In the genomic region with DNA sequence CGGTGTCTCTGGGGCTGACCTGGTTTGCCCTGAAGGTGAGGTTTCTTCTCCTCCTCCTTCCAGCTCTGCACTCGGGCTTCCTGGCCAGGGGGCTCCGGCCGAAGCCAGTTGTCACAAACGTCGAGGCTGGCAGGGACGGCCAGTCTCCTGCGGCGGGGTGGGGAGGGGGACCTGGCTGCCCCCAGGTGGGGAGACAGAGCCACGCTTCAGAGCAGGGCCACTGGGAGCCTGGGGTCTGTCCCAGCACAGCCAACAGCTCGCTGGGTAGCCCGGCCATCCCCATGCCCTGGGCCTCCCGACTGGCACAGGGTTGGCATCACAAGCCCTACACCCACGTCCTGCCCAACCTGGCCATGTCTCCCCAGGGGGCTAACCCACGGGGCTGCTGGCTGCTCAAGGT, we compare ENCODE assay signal across 9 cellular contexts. TPM values are rescaled to one million over a fixed set of nuclear protein-coding genes. Genes with fewer than 3 reads are reported as not detected.
"Had no signal": no experiment of that assay in that cellular context is flagged by ENCODE, and none has a peak within 500 bp of the region (broad histone marks: within the 10 kb centered on the region; RNA-seq: fewer than 3 reads in every experiment).

No MANE protein-coding gene starts in this region.

- FAIRE-seq: HepG2 had no signal

- H3K27ac Mint-ChIP-seq: IgD-negative memory B cell had no signal

- H3K9ac ChIP-seq: KMS-11 had no signal

- ATAC-seq: HepG2 had no signal

- H3K4me2 ChIP-seq: KMS-11 had no signal

- DNase-seq: IMR-90, Karpas-422, KBM-7, KG1 had no signal

- H3K27ac ChIP-seq: HL-60, KMS-11 had no signal

- H3K4me3 Mint-ChIP-seq: IgD-negative memory B cell had no signal

- H3K4me3 ChIP-seq: K562 had no signal

- H3K9me3 Mint-ChIP-seq: IgD-negative memory B cell had no signal

RNA-seq across cellular contexts. Expression of gene MICALL2, which starts 20.4 kb away (rescaled TPM):
- polyA plus RNA-seq: IgD-negative memory B cell had no signal
